11 cellular contexts compared by ENCODE assay signal in the genomic region with DNA sequence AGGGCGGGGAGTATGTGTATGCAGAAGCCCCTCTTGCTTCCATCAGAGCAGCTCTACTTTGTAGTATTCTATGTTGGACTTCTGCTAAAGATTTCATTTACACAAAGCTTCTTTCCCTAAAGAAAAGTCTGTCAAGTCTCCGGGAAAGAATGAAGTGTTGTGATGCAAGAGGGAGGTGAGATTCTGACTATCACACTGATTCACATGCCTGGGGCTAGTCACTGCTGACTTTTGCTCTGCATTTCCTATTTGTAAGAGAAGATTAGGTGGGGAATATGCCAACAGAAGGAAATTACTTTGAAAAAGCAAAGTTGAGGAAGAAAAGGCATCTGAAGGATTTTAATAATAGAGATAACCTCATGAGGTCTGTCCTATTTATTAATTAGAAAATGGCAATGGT.
DNase-seq lines count a peak whose midpoint lies in the region; ATAC-seq, FAIRE-seq and TF ChIP-seq lines count a peak whose summit lies in the region.
"Had no signal": no experiment of that assay in that cellular context is flagged by ENCODE, and none has a peak within 500 bp of the region (broad histone marks: within the 10 kb centered on the region; RNA-seq: fewer than 3 reads in every experiment).

No MANE protein-coding gene starts in this region.

- H3K4me3 Mint-ChIP-seq in HFFc6: no peak overlapping the region
- no peak overlapping the region for H3K4me3 Mint-ChIP-seq in H9

- H3K27me3 ChIP-seq in brain microvascular endothelial cell (replicated peaks): no peaks in the 10 kb centered on the region
- H3K27me3 ChIP-seq in keratinocyte (ENCODE audit: control insufficient read depth, extremely low read depth, insufficient read depth, low read length): no peaks in the 10 kb centered on the region
- H3K27me3 ChIP-seq in A673 (replicated peaks; ENCODE audit: insufficient read depth, low read depth, low read length, poor library complexity): no peaks in the 10 kb centered on the region
- H3K27me3 ChIP-seq in H9 (ENCODE audit: insufficient read depth, low read length): no peaks in the 10 kb centered on the region
- H3K27me3 ChIP-seq: ascending aorta had no signal

- H4K20me1 ChIP-seq in keratinocyte (ENCODE audit: control insufficient read depth, extremely low read depth, insufficient read depth, low read length) (no peaks in the 10 kb centered on the region), H9 (ENCODE audit: control insufficient read depth, insufficient read depth, insufficient read length) (no peaks in the 10 kb centered on the region)

- H3K36me3 ChIP-seq in brain microvascular endothelial cell (replicated peaks) (no peaks in the 10 kb centered on the region), keratinocyte (ENCODE audit: control insufficient read depth in 2 of 2, extremely low read depth in 1 of 2, insufficient read depth in 2 of 2, low read length in 2 of 2) (no peaks in the 10 kb centered on the region), A673 (ENCODE audit: insufficient read depth, low read length, poor library complexity, severe bottlenecking) (no peaks in the 10 kb centered on the region)

- no peak overlapping the region for H3K4me3 ChIP-seq in brain microvascular endothelial cell (ENCODE audit: low read depth, low read length)
- no peak overlapping the region for H3K4me3 ChIP-seq in keratinocyte (ENCODE audit: control insufficient read depth in 2 of 3, extremely low read depth in 1 of 3, insufficient read depth in 2 of 3, low read depth in 1 of 3, low read length in 3 of 3)
- no peak overlapping the region for H3K4me3 ChIP-seq in A673 (ENCODE audit: low read depth, low read length, poor library complexity, severe bottlenecking)
- H3K4me3 ChIP-seq: ascending aorta had no signal

- CTCF ChIA-PET in A673 (lab: Charles Lee): interaction anchor here (0.5 kb wide), 1 partner anchor 370 kb away, joined by 3 read pairs; no protein-coding TSS in a partner anchor

- H3K4me1 Mint-ChIP-seq in HFFc6 (ENCODE audit: low read depth) (peaks cover 27% of the 10 kb centered on the region), H9 (peaks cover 16 to 22% of the 10 kb centered on the region in 2 experiments)

- intact Hi-C loops in A673 (cut with micrococcal nuclease; ENCODE audit: unreplicated experiment): no loop called here

- no peak overlapping the region for H3K9ac ChIP-seq in keratinocyte (ENCODE audit: control insufficient read depth, extremely low read depth, insufficient read depth, low read length)
- no peak overlapping the region for H3K9ac ChIP-seq in H9 (ENCODE audit: extremely low read depth, insufficient read length, low read length)

- no peak overlapping the region for H3T11ph ChIP-seq in H9 (ENCODE audit: low read length)

- no CpG with 5 or more reads among the region's 2 CpGs for WGBS in H9 (ENCODE audit: extremely low coverage, insufficient read length, low lambda C conversion rate)

- H2BK20ac ChIP-seq in H9 (ENCODE audit: low read depth, low read length, poor library complexity, severe bottlenecking): no peak overlapping the region

- no peak overlapping the region for H2BK120ac ChIP-seq in H9 (ENCODE audit: low read depth, low read length, poor library complexity, severe bottlenecking)

- DNase-seq in AG20443 (ENCODE audit: low spot score) (peak; percentile 56), HFFc6 (peak; percentile 49), brain microvascular endothelial cell (peak; percentile 31), keratinocyte (ENCODE audit: low read depth, low spot score) (peak; percentile 17), A673 (ENCODE audit: low spot score) (no peak), H9 (no peak), HUDEP-2 (lab: John Stamatoyannopoulos, UW; ENCODE audit: unreplicated experiment in 76 of 76) (no peak)
- DNase-seq: NCI-H2029 treated with DMSO at 0.1 percent for 48 hours had no signal

- dilution Hi-C loops in keratinocyte (cut with MboI; ENCODE audit: extremely low pct_ligation_motif_present, low sequenced_read_pairs): no loop called here

- in situ Hi-C loops in brain microvascular endothelial cell (cut with HindIII; ENCODE audit: low pct_ligation_motif_present, low sequenced_read_pairs): no loop called here

- no TSS peak for BruUV-seq in A673 (replicated peaks; lab: Mats Ljungman, UMichigan)

- no peak overlapping the region for H3K18ac ChIP-seq in H9 (ENCODE audit: insufficient read length, low read depth, low read length)

- TF ChIP-seq CTCF in HFFc6 (IDR thresholded peaks at IDR 0.05): no peak
- TF ChIP-seq CTCF in brain microvascular endothelial cell (IDR thresholded peaks at IDR 0.05; ENCODE audit: low read depth, low read length, missing control alignments): no peak
- TF ChIP-seq CTCF in keratinocyte (optimal IDR thresholded peaks at IDR 0.05 in 1 of 3, IDR thresholded peaks at IDR 0.05 in 1 of 3, conservative IDR thresholded peaks at IDR 0.05 in 1 of 3; ENCODE audit: extremely low read depth in 1 of 3, insufficient read depth in 2 of 3, low read length in 3 of 3): no peak
- no peak for TF ChIP-seq CTCF in A673 (conservative IDR thresholded peaks at IDR 0.05; ENCODE audit: low read depth, low read length)
- no peak for TF ChIP-seq CTCF in H9 (conservative IDR thresholded peaks at IDR 0.05)

- peak overlapping the region; percentile 60 for H3K27ac Mint-ChIP-seq in HFFc6
- no peak overlapping the region for H3K27ac Mint-ChIP-seq in H9

- no peak overlapping the region for H3K56ac ChIP-seq in H9 (ENCODE audit: insufficient read length, low read depth, low read length)

- H3K79me2 ChIP-seq in keratinocyte (ENCODE audit: control insufficient read depth, insufficient read depth, low read length) (no peaks in the 10 kb centered on the region), H9 (ENCODE audit: insufficient read depth, low read length) (no peaks in the 10 kb centered on the region)

- peak; percentile 88 for FAIRE-seq in keratinocyte (lab: Jason Lieb, UNC)
- FAIRE-seq: H1 had no signal

- H3K9me1 ChIP-seq in keratinocyte (ENCODE audit: control insufficient read depth, extremely low read depth, insufficient read depth, low read length): no peaks in the 10 kb centered on the region

- H3K36me3 Mint-ChIP-seq in HFFc6 (ENCODE audit: low read depth) (no peaks in the 10 kb centered on the region), H9 (ENCODE audit: insufficient read depth in 1 of 3, low read depth in 3 of 3) (no peaks in the 10 kb centered on the region)

- H3K4ac ChIP-seq in H9 (ENCODE audit: low read depth, low read length): no peak overlapping the region

- H3K27me3 Mint-ChIP-seq in HFFc6 (ENCODE audit: insufficient read depth) (no peaks in the 10 kb centered on the region; the same call in 1 of the 2 replicates), H9 (ENCODE audit: low read depth) (no peaks in the 10 kb centered on the region)

- peaks cover 13% of the 10 kb centered on the region for H3K4me1 ChIP-seq in keratinocyte (ENCODE audit: control insufficient read depth, extremely low read depth, insufficient read depth, low read length)
- peaks cover 31% of the 10 kb centered on the region for H3K4me1 ChIP-seq in A673 (ENCODE audit: insufficient read depth, low read length, poor library complexity, severe bottlenecking)
- H3K4me1 ChIP-seq in H9 (ENCODE audit: insufficient read depth, low read length): no peaks in the 10 kb centered on the region
- H3K4me1 ChIP-seq: ascending aorta had no signal

- POLR2A ChIA-PET in A673 (lab: Charles Lee; ENCODE audit: low non-redundant PET): interaction anchor here (0.8 kb wide), 1 partner anchor 38 kb away, joined by 3 read pairs; no protein-coding TSS in a partner anchor

- no peak overlapping the region for H4K8ac ChIP-seq in H9 (replicated peaks; ENCODE audit: insufficient read length, low read depth, low read length)

- H3K4me2 ChIP-seq in keratinocyte (ENCODE audit: control insufficient read depth, extremely low read depth, insufficient read depth, low read depth, low read length): peak overlapping the region; percentile 22
- no peak overlapping the region for H3K4me2 ChIP-seq in H9 (ENCODE audit: insufficient read depth, insufficient read length, low read length)

- H3K79me1 ChIP-seq in H9 (ENCODE audit: insufficient read depth, low read depth, low read length, poor library complexity, severe bottlenecking): no peaks in the 10 kb centered on the region

- H3K14ac ChIP-seq in H9 (ENCODE audit: insufficient read depth, low read length): no peak overlapping the region

- H2AK5ac ChIP-seq in H9 (ENCODE audit: insufficient read length, low read length): no peak overlapping the region

- no peak overlapping the region for H2BK12ac ChIP-seq in H9 (ENCODE audit: insufficient read length, low read depth, low read length)

- H2AFZ ChIP-seq in keratinocyte (ENCODE audit: control insufficient read depth, low read length) (no peak overlapping the region), H9 (ENCODE audit: low read length) (no peak overlapping the region)

- no peak overlapping the region for H4K5ac ChIP-seq in H9 (ENCODE audit: insufficient read length, low read depth, low read length)

- H3K27ac ChIP-seq in brain microvascular endothelial cell (no peak overlapping the region), keratinocyte (ENCODE audit: control insufficient read depth, insufficient read depth, low read length) (no peak overlapping the region), A673 (ENCODE audit: low read depth, low read length, poor library complexity, severe bottlenecking) (no peak overlapping the region), H9 (ENCODE audit: insufficient read length, low read depth, low read length) (no peak overlapping the region)
- H3K27ac ChIP-seq: ascending aorta had no signal

- H3K9me3 ChIP-seq in keratinocyte (ENCODE audit: control insufficient read depth, low read depth, low read length) (no peaks in the 10 kb centered on the region), A673 (ENCODE audit: low read depth, low read length, poor library complexity, severe bottlenecking) (no peaks in the 10 kb centered on the region), H9 (ENCODE audit: control insufficient read depth, low read depth, low read length) (no peaks in the 10 kb centered on the region)
- H3K9me3 ChIP-seq: ascending aorta had no signal

- no peak overlapping the region for H4K91ac ChIP-seq in H9 (ENCODE audit: insufficient read length, low read depth, low read length)

- no peak overlapping the region for H2BK5ac ChIP-seq in H9 (ENCODE audit: insufficient read length, low read length)

- ATAC-seq in HG02763 (IDR thresholded peaks at IDR 0.05; ENCODE audit: unreplicated experiment): no peak

- H3K9me3 Mint-ChIP-seq in HFFc6 (no peaks in the 10 kb centered on the region), H9 (no peaks in the 10 kb centered on the region)

- no peak overlapping the region for H3K23ac ChIP-seq in H9 (ENCODE audit: insufficient read length, low read depth, low read length)

- no peak overlapping the region for H2BK15ac ChIP-seq in H9 (ENCODE audit: low read depth, low read length)

- no peaks in the 10 kb centered on the region for H3K23me2 ChIP-seq in H9 (ENCODE audit: insufficient read length, low read depth, low read length, poor library complexity, severe bottlenecking)

Comparison
In these comparisons a context has a peak if more than half of its experiments do, and no peak if none do; other contexts are left out.
1. DNase-seq: peak in AG20443 (single experiment), HFFc6 (single experiment), brain microvascular endothelial cell (single experiment) and keratinocyte (single experiment); none in A673 (single experiment), H9 (single experiment) and HUDEP-2 (0 of 76).